In genomic region chr6:3075522-3076113, GRCh38 we compare ENCODE assay signal across 9 cellular contexts. TPM values are rescaled to one million over a fixed set of nuclear protein-coding genes. Genes with fewer than 3 reads are reported as not detected.
DNase-seq lines count a peak whose midpoint lies in the region; ATAC-seq lines count a peak whose summit lies in the region.
"Had no signal": no experiment of that assay in that cellular context is flagged by ENCODE, and none has a peak within 500 bp of the region (broad histone marks: within the 10 kb centered on the region; RNA-seq: fewer than 3 reads in every experiment).

No MANE protein-coding gene starts in this region.

- no peak overlapping the region for H2BK15ac ChIP-seq in mesenchymal stem cell (ENCODE audit: low read depth, poor library complexity, severe bottlenecking)

- peak overlapping the region; percentile 53 for H2AK5ac ChIP-seq in mesenchymal stem cell (ENCODE audit: low read length, severe bottlenecking)

- H2BK120ac ChIP-seq in mesenchymal stem cell (ENCODE audit: low read depth, low read length) = no peak overlapping the region

- H3K4me3 Mint-ChIP-seq in CD4-positive, alpha-beta memory T cell = peak overlapping the region; percentile 57 to 84 (median 76)
- H3K4me3 Mint-ChIP-seq in IgD-negative memory B cell = peak overlapping the region in 3 of 4 donors; percentile 25 to 42 (median 30)
- H3K4me3 Mint-ChIP-seq in activated naive CD8-positive, alpha-beta T cell treated with anti-CD3 and anti-CD28 coated beads, Interleukin-2, amount 10 ng/mL, durations not matched to agents 7 days and 5 days = peak overlapping the region; percentile 80

- peak overlapping the region; percentile 39 for H3K27ac ChIP-seq in CD4-positive, alpha-beta memory T cell (ENCODE audit: low read depth, low read length)
- H3K27ac ChIP-seq in mesenchymal stem cell (ENCODE audit: low read length, poor library complexity, severe bottlenecking) = no peak overlapping the region
- H3K27ac ChIP-seq: vagina had no signal

- no peaks in the 10 kb centered on the region for H3K27me3 Mint-ChIP-seq in CD4-positive, alpha-beta memory T cell
- peaks cover 2% of the 10 kb centered on the region for H3K27me3 Mint-ChIP-seq in IgD-negative memory B cell
- no peaks in the 10 kb centered on the region for H3K27me3 Mint-ChIP-seq in activated naive CD8-positive, alpha-beta T cell treated with anti-CD3 and anti-CD28 coated beads, Interleukin-2, amount 10 ng/mL, durations not matched to agents 7 days and 5 days

- H3K36me3 ChIP-seq in CD4-positive, alpha-beta memory T cell (ENCODE audit: insufficient read depth, low read length) = peaks cover 38% of the 10 kb centered on the region
- H3K36me3 ChIP-seq in mesenchymal stem cell (ENCODE audit: control insufficient read depth in 1 of 2, insufficient read depth in 2 of 2, low read depth in 1 of 2, low read length in 2 of 2) = peaks cover 21 to 59% of the 10 kb centered on the region in 2 experiments

- no peak overlapping the region for H2BK12ac ChIP-seq in mesenchymal stem cell (ENCODE audit: low read length in 2 of 2)

- no peak overlapping the region for H3K4me3 ChIP-seq in CD4-positive, alpha-beta memory T cell (ENCODE audit: low read length in 2 of 2)
- H3K4me3 ChIP-seq in mesenchymal stem cell (ENCODE audit: insufficient read depth in 1 of 2, low read depth in 1 of 2, low read length in 2 of 2) = no peak overlapping the region
- H3K4me3 ChIP-seq: vagina had no signal

- no peak overlapping the region for H3K9ac ChIP-seq in mesenchymal stem cell (ENCODE audit: low read length)

- H3K4me2 ChIP-seq in mesenchymal stem cell (ENCODE audit: low read length, poor library complexity, severe bottlenecking) = no peak overlapping the region

- peaks cover 42 to 70% of the 10 kb centered on the region in 2 donors for H3K36me3 Mint-ChIP-seq in CD4-positive, alpha-beta memory T cell
- H3K36me3 Mint-ChIP-seq in IgD-negative memory B cell = peaks cover 15% of the 10 kb centered on the region
- peaks cover 29% of the 10 kb centered on the region for H3K36me3 Mint-ChIP-seq in activated naive CD8-positive, alpha-beta T cell treated with anti-CD3 and anti-CD28 coated beads, Interleukin-2, amount 10 ng/mL, durations not matched to agents 7 days and 5 days

- peaks cover 46% of the 10 kb centered on the region for H3K4me1 ChIP-seq in CD4-positive, alpha-beta memory T cell (ENCODE audit: insufficient read depth, low read length)
- peaks cover 3% of the 10 kb centered on the region for H3K4me1 ChIP-seq in mesenchymal stem cell (ENCODE audit: control insufficient read depth, insufficient read depth, low read depth, low read length)

- no peak overlapping the region for H3K4ac ChIP-seq in mesenchymal stem cell (ENCODE audit: low read depth in 1 of 2, low read length in 2 of 2)

- peaks cover 47 to 70% (median 55%) of the 10 kb centered on the region in 4 donors for H3K4me1 Mint-ChIP-seq in CD4-positive, alpha-beta memory T cell
- peaks cover 25 to 39% (median 29%) of the 10 kb centered on the region in 3 donors for H3K4me1 Mint-ChIP-seq in IgD-negative memory B cell
- H3K4me1 Mint-ChIP-seq in activated naive CD8-positive, alpha-beta T cell treated with anti-CD3 and anti-CD28 coated beads, Interleukin-2, amount 10 ng/mL, durations not matched to agents 7 days and 5 days = peaks cover 33% of the 10 kb centered on the region

- no peak overlapping the region for H4K8ac ChIP-seq in mesenchymal stem cell (ENCODE audit: low read length)

- H3K9me3 ChIP-seq in CD4-positive, alpha-beta memory T cell (ENCODE audit: control insufficient read depth in 1 of 2, low read length in 2 of 2) = no peaks in the 10 kb centered on the region
- no peaks in the 10 kb centered on the region for H3K9me3 ChIP-seq in mesenchymal stem cell (ENCODE audit: control insufficient read depth, low read length)
- H3K9me3 ChIP-seq: vagina had no signal

- H4K91ac ChIP-seq in mesenchymal stem cell (ENCODE audit: low read length) = no peak overlapping the region

- intact Hi-C loops in CD4-positive, alpha-beta memory T cell (cut with micrococcal nuclease) = no loop called here

- 72% methylated on average over 4 of the region's 4 CpGs for WGBS in mesenchymal stem cell

- H3K79me1 ChIP-seq in mesenchymal stem cell (replicated peaks; ENCODE audit: low read length, poor library complexity, severe bottlenecking) = peaks cover 24% of the 10 kb centered on the region

- no peak overlapping the region for H2BK5ac ChIP-seq in mesenchymal stem cell (ENCODE audit: low read depth, low read length, poor library complexity, severe bottlenecking)

- H3K27me3 ChIP-seq in CD4-positive, alpha-beta memory T cell (ENCODE audit: insufficient read depth, low read length) = no peaks in the 10 kb centered on the region
- H3K27me3 ChIP-seq in mesenchymal stem cell (ENCODE audit: control insufficient read depth in 1 of 2, insufficient read depth in 1 of 2, low read length in 2 of 2) = no peaks in the 10 kb centered on the region
- H3K27me3 ChIP-seq: vagina had no signal

- CTCF ChIA-PET in CD4-positive, alpha-beta memory T cell (lab: Charles Lee; ENCODE audit: partially characterized antibody) = interaction anchor here (1.0 to 1.6 kb wide), 5 partner anchors 12 to 326 kb away, joined by 3 to 4 read pairs (median 3); no protein-coding TSS in a partner anchor

- peak overlapping the region in 1 of 2 experiments; percentile 66 for H3K18ac ChIP-seq in mesenchymal stem cell (ENCODE audit: low read depth in 1 of 2, low read length in 2 of 2)

- H3K23ac ChIP-seq in mesenchymal stem cell (ENCODE audit: low read length in 2 of 2) = no peak overlapping the region

- no peak overlapping the region for H3K14ac ChIP-seq in mesenchymal stem cell (ENCODE audit: low read length in 2 of 2)

- no peaks in the 10 kb centered on the region for H3K9me3 Mint-ChIP-seq in CD4-positive, alpha-beta memory T cell
- no peaks in the 10 kb centered on the region for H3K9me3 Mint-ChIP-seq in IgD-negative memory B cell
- H3K9me3 Mint-ChIP-seq in activated naive CD8-positive, alpha-beta T cell treated with anti-CD3 and anti-CD28 coated beads, Interleukin-2, amount 10 ng/mL, durations not matched to agents 7 days and 5 days = no peaks in the 10 kb centered on the region

- no peak overlapping the region for H2AFZ ChIP-seq in mesenchymal stem cell (ENCODE audit: low read depth, low read length)

- DNase-seq in CD4-positive, alpha-beta memory T cell = no peak
- DNase-seq in activated naive CD8-positive, alpha-beta T cell treated with anti-CD3 and anti-CD28 coated beads, Interleukin-2, amount 10 ng/mL, durations not matched to agents 7 days and 5 days = no peak
- DNase-seq in mesenchymal stem cell = peak; percentile 20
- no peak for DNase-seq in NCI-H2171 treated with DMSO at 0.1 percent for 48 hours (lab: John Stamatoyannopoulos, UW)

- peak; percentile 70 for ATAC-seq in activated naive CD8-positive, alpha-beta T cell treated with anti-CD3 and anti-CD28 coated beads, Interleukin-2, amount 10 ng/mL, durations not matched to agents 7 days and 5 days (ENCODE audit: low read depth)
- ATAC-seq in GM21381 (IDR thresholded peaks at IDR 0.05; ENCODE audit: unreplicated experiment) = no peak
- no peak for ATAC-seq in GM21528 (IDR thresholded peaks at IDR 0.05; ENCODE audit: low FRiP score, unreplicated experiment)
- no peak for ATAC-seq in HG03442 (IDR thresholded peaks at IDR 0.05; ENCODE audit: unreplicated experiment)

- peak overlapping the region in 6 of 7 donors; percentile 75 to 90 (median 82) for H3K27ac Mint-ChIP-seq in CD4-positive, alpha-beta memory T cell
- peak overlapping the region in 2 of 3 donors; percentile 33 to 49 for H3K27ac Mint-ChIP-seq in IgD-negative memory B cell
- H3K27ac Mint-ChIP-seq in activated naive CD8-positive, alpha-beta T cell treated with anti-CD3 and anti-CD28 coated beads, Interleukin-2, amount 10 ng/mL, durations not matched to agents 7 days and 5 days = peak overlapping the region; percentile 82

- POLR2A ChIA-PET in CD4-positive, alpha-beta memory T cell (lab: Charles Lee; ENCODE audit: partially characterized antibody) = interaction anchor here (0.7 to 1.7 kb wide), 6 partner anchors 11 to 317 kb away, joined by 3 to 9 read pairs (median 3); no protein-coding TSS in a partner anchor
- POLR2A ChIA-PET in activated naive CD8-positive, alpha-beta T cell treated with anti-CD3 and anti-CD28 coated beads, Interleukin-2, amount 10 ng/mL, durations not matched to agents 7 days and 5 days (lab: Charles Lee) = interaction anchor here (0.5 to 1.2 kb wide), 7 partner anchors 12 to 234 kb away, joined by 3 to 8 read pairs (median 4); partner anchors contain the start of gene SERPINB1

RNA-seq across cellular contexts. Expression of gene RIPK1, which starts 7.3 kb away (rescaled TPM):
- total RNA-seq in CD4-positive, alpha-beta memory T cell = 10 to 100 TPM; 38.7 to 39.0 TPM
- 10 to 100 TPM; 13.1 to 31.0 TPM for polyA plus RNA-seq in CD4-positive, alpha-beta memory T cell
- polyA plus RNA-seq in IgD-negative memory B cell = 13.0 TPM
- 10 to 100 TPM; 31.9 to 32.6 TPM for total RNA-seq in activated naive CD8-positive, alpha-beta T cell treated with anti-CD3 and anti-CD28 coated beads, Interleukin-2, amount 10 ng/mL, durations not matched to agents 7 days and 5 days
- polyA plus RNA-seq in mesenchymal stem cell (2013, experiment 1 of 2) = 22.7 TPM
- 22.3 TPM for polyA plus RNA-seq in mesenchymal stem cell (2013, experiment 2 of 2)

RNA-seq across cellular contexts. Expression of gene BPHL, which starts 42.9 kb away (rescaled TPM):
- 10 to 100 TPM; 11.9 to 13.7 TPM for total RNA-seq in CD4-positive, alpha-beta memory T cell
- polyA plus RNA-seq in CD4-positive, alpha-beta memory T cell = 1 to 10 TPM; 8.1 to 8.4 TPM
- polyA plus RNA-seq in IgD-negative memory B cell = 17.3 TPM
- 1 to 10 TPM; 7.7 to 8.4 TPM for total RNA-seq in activated naive CD8-positive, alpha-beta T cell treated with anti-CD3 and anti-CD28 coated beads, Interleukin-2, amount 10 ng/mL, durations not matched to agents 7 days and 5 days
- 18.2 TPM for polyA plus RNA-seq in mesenchymal stem cell (2013, experiment 1 of 2)
- polyA plus RNA-seq in mesenchymal stem cell (2013, experiment 2 of 2) = 18.7 TPM

Comparison
In these comparisons a context has a peak if more than half of its experiments do, and no peak if none do; other contexts are left out.
1. H3K4me3 Mint-ChIP-seq: peak in every context shown above with its lines; median percentile 80 in activated naive CD8-positive, alpha-beta T cell treated with anti-CD3 and anti-CD28 coated beads, Interleukin-2, amount 10 ng/mL, durations not matched to agents 7 days and 5 days; 76 in CD4-positive, alpha-beta memory T cell; 30 in IgD-negative memory B cell.